7 cellular contexts compared by ENCODE assay signal in the genomic region with DNA sequence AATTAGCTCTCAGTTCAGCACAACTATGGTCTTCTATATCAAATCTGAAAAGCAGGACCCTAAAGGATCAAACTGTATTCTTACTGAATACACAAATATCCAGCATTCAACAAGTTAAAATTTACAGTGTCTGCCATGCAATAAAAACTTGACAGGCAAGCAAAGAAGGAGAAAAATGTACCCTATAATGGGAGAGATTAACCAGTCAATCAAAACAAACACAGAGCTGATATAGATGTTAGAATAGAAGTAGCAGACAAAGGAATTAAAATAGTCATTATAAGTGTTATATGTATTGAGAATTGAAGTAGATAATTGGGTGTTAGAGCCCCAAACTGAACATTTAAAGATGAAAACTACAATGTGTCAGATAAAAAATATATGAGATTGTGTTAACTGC.
"Had no signal": no experiment of that assay in that cellular context is flagged by ENCODE, and none has a peak within 500 bp of the region (broad histone marks: within the 10 kb centered on the region; RNA-seq: fewer than 3 reads in every experiment).

No MANE protein-coding gene starts in this region.

- H3K4me3 ChIP-seq: GM23338 had no signal

- DNase-seq: H9, HCEC 1CT, HFFc6, KBM-7 had no signal

- H3K4me2 ChIP-seq: GM23338 had no signal

- H3K27ac ChIP-seq: HL-60 had no signal

- ATAC-seq: GM23338, HepG2 had no signal

- H2AFZ ChIP-seq: GM23338 had no signal
